In the genomic region with DNA sequence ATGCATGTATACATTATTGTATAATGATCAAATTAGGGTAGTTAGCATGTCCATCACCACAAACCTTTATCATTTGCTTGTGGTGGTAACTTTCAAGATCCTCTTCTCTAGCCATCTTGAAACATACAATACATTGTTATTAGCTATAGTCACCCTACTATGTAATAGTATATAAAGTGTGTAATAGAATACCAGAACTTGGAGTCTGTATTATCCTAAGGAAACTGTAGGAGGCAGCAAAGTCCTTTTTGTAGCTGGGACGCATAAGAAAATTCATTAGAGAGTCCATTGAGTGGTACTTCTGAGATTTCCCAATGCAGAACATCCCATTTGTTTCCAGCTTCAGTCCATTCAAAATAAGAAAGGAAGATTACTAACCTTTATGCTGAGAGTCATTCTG, we compare ENCODE assay signal across 13 cellular contexts.
DNase-seq lines count a peak whose midpoint lies in the region; ATAC-seq and TF ChIP-seq lines count a peak whose summit lies in the region.
"Had no signal": no experiment of that assay in that cellular context is flagged by ENCODE, and none has a peak within 500 bp of the region (broad histone marks: within the 10 kb centered on the region; RNA-seq: fewer than 3 reads in every experiment).

No MANE protein-coding gene starts in this region.

- no peaks in the 10 kb centered on the region for H3K27me3 ChIP-seq in SU-DHL-6 (ENCODE audit: low read length)
- no peaks in the 10 kb centered on the region for H3K27me3 ChIP-seq in brain microvascular endothelial cell (replicated peaks)

- H3K79me2 ChIP-seq in SU-DHL-6 (ENCODE audit: insufficient read depth, low read length): no peaks in the 10 kb centered on the region

- no peak for ATAC-seq in activated CD4-positive, CD25-positive, alpha-beta regulatory T cell treated with anti-CD3 and anti-CD28 coated beads, Interleukin-2, amount 50 U/mL, for 24 hours
- no peak for ATAC-seq in HG03571 (IDR thresholded peaks at IDR 0.05; ENCODE audit: unreplicated experiment)

- no peaks in the 10 kb centered on the region for H4K20me1 ChIP-seq in SU-DHL-6 (ENCODE audit: low read depth, low read length)

- no peaks in the 10 kb centered on the region for H3K9me3 ChIP-seq in SU-DHL-6 (ENCODE audit: insufficient read depth, low read length)
- H3K9me3 ChIP-seq: Caco-2 had no signal

- no peak overlapping the region for H3K4me3 ChIP-seq in SU-DHL-6 (ENCODE audit: insufficient read depth, low read length, poor library complexity, severe bottlenecking)
- H3K4me3 ChIP-seq in brain microvascular endothelial cell (ENCODE audit: low read depth, low read length): no peak overlapping the region

- H2AFZ ChIP-seq in SU-DHL-6 (ENCODE audit: low read depth, low read length, severe bottlenecking): no peak overlapping the region

- in situ Hi-C loops in brain microvascular endothelial cell (cut with HindIII; ENCODE audit: low pct_ligation_motif_present, low sequenced_read_pairs): no loop called here

- no peak overlapping the region for H3K27ac ChIP-seq in SU-DHL-6 (ENCODE audit: low read depth, low read length)
- no peak overlapping the region for H3K27ac ChIP-seq in brain microvascular endothelial cell

- H3F3A ChIP-seq in SU-DHL-6 (ENCODE audit: insufficient read depth): no peaks in the 10 kb centered on the region

- H3K36me3 ChIP-seq in SU-DHL-6 (ENCODE audit: low read length) (no peaks in the 10 kb centered on the region), brain microvascular endothelial cell (replicated peaks) (no peaks in the 10 kb centered on the region)

- TF ChIP-seq CTCF in SU-DHL-6 (IDR thresholded peaks at IDR 0.05; ENCODE audit: insufficient read depth, low read length, poor library complexity, severe bottlenecking) (peak; percentile 33), brain microvascular endothelial cell (IDR thresholded peaks at IDR 0.05; ENCODE audit: low read depth, low read length, missing control alignments) (no peak)

- no peaks in the 10 kb centered on the region for H3K9me2 ChIP-seq in SU-DHL-6 (replicated peaks; ENCODE audit: insufficient read depth, low read length)

- no peak overlapping the region for H3K4me2 ChIP-seq in SU-DHL-6 (ENCODE audit: low read depth, low read length, poor library complexity, severe bottlenecking)

- H3K9ac ChIP-seq in SU-DHL-6 (ENCODE audit: low read length): no peak overlapping the region

- DNase-seq in Daoy (ENCODE audit: low read depth): peak; percentile 7
- peak; percentile 2 for DNase-seq in NAMALWA (ENCODE audit: low spot score)
- DNase-seq in iPS-NIHi7 (ENCODE audit: extremely low spot score): peak; percentile 12
- no peak for DNase-seq in HUDEP-2 (lab: John Stamatoyannopoulos, UW; ENCODE audit: unreplicated experiment in 76 of 76)
- no peak for DNase-seq in brain microvascular endothelial cell
- DNase-seq: activated CD4-positive, alpha-beta T cell treated with anti-CD3 and anti-CD28 coated beads for 48 hours; activated naive CD4-positive, alpha-beta T cell treated with Interleukin-2 at 50 U/mL for 16 hours; Caco-2; kidney; Right ventricle myocardium superior had no signal

Comparison
In these comparisons a context has a peak if more than half of its experiments do, and no peak if none do; other contexts are left out.
1. DNase-seq: peak in Daoy (single experiment), NAMALWA (single experiment) and iPS-NIHi7 (single experiment); none in HUDEP-2 (0 of 76) and brain microvascular endothelial cell (single experiment).